15 cellular contexts compared by ENCODE assay signal in genomic region chr3:100097919-100098896, GRCh38. TPM values are rescaled to one million over a fixed set of nuclear protein-coding genes. Genes with fewer than 3 reads are reported as not detected.
DNase-seq lines count a peak whose midpoint lies in the region; ATAC-seq, FAIRE-seq and TF ChIP-seq lines count a peak whose summit lies in the region.
"Had no signal": no experiment of that assay in that cellular context is flagged by ENCODE, and none has a peak within 500 bp of the region (broad histone marks: within the 10 kb centered on the region; RNA-seq: fewer than 3 reads in every experiment).

No MANE protein-coding gene starts in this region.

- no peak for TF ChIP-seq CTCF in Caco-2 (IDR thresholded peaks at IDR 0.05; ENCODE audit: insufficient read depth in 1 of 2, low read depth in 1 of 2, low read length in 1 of 2, severe bottlenecking in 1 of 2, unreplicated experiment in 1 of 2)
- TF ChIP-seq CTCF in adrenal gland (IDR thresholded peaks at IDR 0.05): no peak
- no peak for TF ChIP-seq CTCF in pancreas (IDR thresholded peaks at IDR 0.05)
- TF ChIP-seq CTCF in suprapubic skin (IDR thresholded peaks at IDR 0.05): no peak

- CTCF ChIA-PET in Caco-2 (lab: Charles Lee): no interaction called here
- CTCF ChIA-PET in CD4-positive, alpha-beta memory T cell (lab: Charles Lee; ENCODE audit: partially characterized antibody): no interaction called here

- H3K27ac ChIP-seq in adrenal gland (peak overlapping the region in 4 of 5 donors; percentile 36 to 70 (median 58)), pancreas (peak overlapping the region in 3 of 4 donors; percentile 24 to 71 (median 51)), suprapubic skin (no peak overlapping the region)
- H3K27ac ChIP-seq in CD4-positive, alpha-beta memory T cell (ENCODE audit: low read depth, low read length): no peak overlapping the region

- peak overlapping the region; percentile 36 for H3K4me3 Mint-ChIP-seq in Caco-2 (ENCODE audit: unreplicated experiment)
- no peak overlapping the region for H3K4me3 Mint-ChIP-seq in CD4-positive, alpha-beta memory T cell
- H3K4me3 Mint-ChIP-seq: central memory CD8-positive, alpha-beta T cell had no signal

- POLR2A ChIA-PET in Caco-2 (lab: Charles Lee): interaction anchor here (1.0 to 1.4 kb wide), 2 partner anchors 18 to 73 kb away, joined by 3 read pairs; no protein-coding TSS in a partner anchor
- POLR2A ChIA-PET in CD4-positive, alpha-beta memory T cell (lab: Charles Lee; ENCODE audit: partially characterized antibody): no interaction called here

- no peaks in the 10 kb centered on the region for H3K27me3 Mint-ChIP-seq in Caco-2 (ENCODE audit: insufficient read depth, unreplicated experiment)
- no peaks in the 10 kb centered on the region for H3K27me3 Mint-ChIP-seq in CD4-positive, alpha-beta memory T cell
- H3K27me3 Mint-ChIP-seq: central memory CD8-positive, alpha-beta T cell had no signal

- peaks cover 28% of the 10 kb centered on the region for H3K9me3 Mint-ChIP-seq in Caco-2 (ENCODE audit: unreplicated experiment)
- H3K9me3 Mint-ChIP-seq in CD4-positive, alpha-beta memory T cell: peaks cover 0 to 4% (median 0%) of the 10 kb centered on the region in 8 donors

- no peaks in the 10 kb centered on the region for H3K9me3 ChIP-seq in Caco-2
- H3K9me3 ChIP-seq in adrenal gland (replicated peaks in 1 of 3): no peaks in the 10 kb centered on the region
- H3K9me3 ChIP-seq in pancreas: no peaks in the 10 kb centered on the region
- no peaks in the 10 kb centered on the region for H3K9me3 ChIP-seq in suprapubic skin
- H3K9me3 ChIP-seq in CD4-positive, alpha-beta memory T cell (ENCODE audit: control insufficient read depth in 1 of 2, low read length in 2 of 2): no peaks in the 10 kb centered on the region

- no peaks in the 10 kb centered on the region for H3K27me3 ChIP-seq in Caco-2 (replicated peaks; ENCODE audit: control insufficient read depth, insufficient read depth, low read length)
- H3K27me3 ChIP-seq in adrenal gland: no peaks in the 10 kb centered on the region
- no peaks in the 10 kb centered on the region for H3K27me3 ChIP-seq in pancreas
- no peaks in the 10 kb centered on the region for H3K27me3 ChIP-seq in suprapubic skin
- H3K27me3 ChIP-seq in CD4-positive, alpha-beta memory T cell (ENCODE audit: insufficient read depth, low read length): no peaks in the 10 kb centered on the region

- peak overlapping the region; percentile 25 for H3K27ac Mint-ChIP-seq in Caco-2 (ENCODE audit: unreplicated experiment)
- no peak overlapping the region for H3K27ac Mint-ChIP-seq in CD4-positive, alpha-beta memory T cell

- intact Hi-C loops in Caco-2 (cut with micrococcal nuclease; ENCODE audit: unreplicated experiment): loop anchor here (1.0 kb wide), 2 partner anchors 17 to 22 kb away; no protein-coding TSS in a partner anchor
- intact Hi-C loops in adrenal gland (cut with DNase I): no loop called here
- intact Hi-C loops in pancreas (cut with DNase I): no loop called here
- intact Hi-C loops in CD4-positive, alpha-beta memory T cell (cut with micrococcal nuclease): no loop called here

- FAIRE-seq in islet of Langerhans (lab: Jason Lieb, UNC): peak; percentile 38
- no peak for FAIRE-seq in pancreas (lab: Jason Lieb, UNC)
- FAIRE-seq: urothelium cell line had no signal

- peaks cover 34% of the 10 kb centered on the region for H3K4me1 Mint-ChIP-seq in Caco-2 (ENCODE audit: low read depth, unreplicated experiment)
- no peaks in the 10 kb centered on the region for H3K4me1 Mint-ChIP-seq in CD4-positive, alpha-beta memory T cell

- DNase-seq in Caco-2 (peak; percentile 74 to 82), adrenal gland (peak in 6 of 7 donors; percentile 28 to 60 (median 50)), pancreas (peak in 4 of 6 donors; percentile 22 to 47 (median 40)), suprapubic skin (ENCODE audit: low spot score in 2 of 2) (no peak)
- no peak for DNase-seq in CD4-positive, alpha-beta memory T cell
- DNase-seq: activated CD4-positive, alpha-beta T cell treated with anti-CD3 and anti-CD28 coated beads, Interleukin-2, amount 50 U/mL, for 4 hours; activated effector memory CD4-positive, alpha-beta T cell treated with anti-CD3 and anti-CD28 coated beads, Interleukin-2, amount 50 U/mL, for 16 hours; NCI-H1092 treated with DMSO at 0.1 percent for 48 hours; NCI-H510A had no signal

- no peaks in the 10 kb centered on the region for H3K36me3 Mint-ChIP-seq in Caco-2 (ENCODE audit: insufficient read depth, unreplicated experiment)
- H3K36me3 Mint-ChIP-seq in CD4-positive, alpha-beta memory T cell: peaks cover 2 to 18% of the 10 kb centered on the region in 2 donors

- TF ChIP-seq POLR2A in adrenal gland (IDR thresholded peaks at IDR 0.05) (peak in 1 of 2 donors; percentile 36), suprapubic skin (IDR thresholded peaks at IDR 0.05) (no peak)

- ATAC-seq in pancreas (peak; percentile 92 to 96 (median 94)), GM19324 (IDR thresholded peaks at IDR 0.05; ENCODE audit: low FRiP score, unreplicated experiment) (no peak), HG03469 (IDR thresholded peaks at IDR 0.05; ENCODE audit: unreplicated experiment) (no peak)
- ATAC-seq: Panc1 had no signal

- H3K4me3 ChIP-seq in Caco-2 (ENCODE audit: low read depth, low read length) (no peak overlapping the region), adrenal gland (no peak overlapping the region), pancreas (no peak overlapping the region), suprapubic skin (no peak overlapping the region)
- H3K4me3 ChIP-seq in CD4-positive, alpha-beta memory T cell (ENCODE audit: low read length in 2 of 2): no peak overlapping the region

- peaks cover 44% of the 10 kb centered on the region for H3K4me1 ChIP-seq in Caco-2
- peaks cover 9 to 21% of the 10 kb centered on the region in 2 donors for H3K4me1 ChIP-seq in adrenal gland (replicated peaks in 1 of 2)
- peaks cover 23 to 34% (median 28%) of the 10 kb centered on the region in 3 donors for H3K4me1 ChIP-seq in pancreas
- H3K4me1 ChIP-seq in suprapubic skin: peaks cover 20% of the 10 kb centered on the region
- H3K4me1 ChIP-seq in CD4-positive, alpha-beta memory T cell (ENCODE audit: insufficient read depth, low read length): no peaks in the 10 kb centered on the region

- no peak for TF ChIP-seq EP300 in suprapubic skin (IDR thresholded peaks at IDR 0.05)

- BruUV-seq in Caco-2 (replicated peaks; lab: Mats Ljungman, UMichigan): no TSS peak

- H3K36me3 ChIP-seq in Caco-2 (ENCODE audit: control insufficient read depth, insufficient read depth, low read length): no peaks in the 10 kb centered on the region
- H3K36me3 ChIP-seq in adrenal gland (replicated peaks in 1 of 2): no peaks in the 10 kb centered on the region
- no peaks in the 10 kb centered on the region for H3K36me3 ChIP-seq in pancreas
- no peaks in the 10 kb centered on the region for H3K36me3 ChIP-seq in suprapubic skin
- no peaks in the 10 kb centered on the region for H3K36me3 ChIP-seq in CD4-positive, alpha-beta memory T cell (ENCODE audit: insufficient read depth, low read length)

- 49 to 56% (median 55%) methylated on average over 6 of the region's 6 CpGs for WGBS in adrenal gland, 4 donors
- whole genome bisulfite sequencing in pancreas, 2 donors: 21 to 32% methylated on average over 6 of the region's 6 CpGs
- WGBS in suprapubic skin: 54% methylated on average over 6 of the region's 6 CpGs

RNA-seq across cellular contexts. Expression of gene FILIP1L, which starts 16.1 kb away (rescaled TPM):
- total RNA-seq in Caco-2 (2022) (15.5 and 22.7 TPM in 2 replicates), adrenal gland (10 to 100 TPM in 7 of 8 donors, 1 to 10 TPM in 1; 6.8 to 33.2 (median 20.5) TPM), pancreas (10 to 100 TPM; 12.5 to 37.7 (median 15.8) TPM), suprapubic skin (10 to 100 TPM; 14.0 to 19.9 (median 15.9) TPM)
- polyA plus RNA-seq in adrenal gland (10 to 100 TPM; 13.0 to 21.5 (median 16.3) TPM), pancreas (10 to 100 TPM; 13.6 to 19.0 TPM)
- not detected for total RNA-seq in CD4-positive, alpha-beta memory T cell
- polyA plus RNA-seq in CD4-positive, alpha-beta memory T cell: under 1 TPM in 1 of 2 donors, not detected in 1; 0.32 TPM

Comparison
In these comparisons a context has a peak if more than half of its experiments do, and no peak if none do; other contexts are left out.
1. DNase-seq: peak in Caco-2 (2 of 2), adrenal gland (6 of 7) and pancreas (4 of 6); none in suprapubic skin (0 of 2) and CD4-positive, alpha-beta memory T cell (0 of 5).
2. H3K27ac ChIP-seq: peak in adrenal gland (4 of 5) and pancreas (3 of 4); none in suprapubic skin (single experiment) and CD4-positive, alpha-beta memory T cell (single experiment).
3. ATAC-seq: peak in pancreas (4 of 4); none in GM19324 (single experiment) and HG03469 (single experiment).
4. RNA of gene FILIP1L, which starts 16.1 kb away (total RNA-seq): 6.8 to 33.2 TPM in adrenal gland, 14.0 to 19.9 TPM in suprapubic skin, 12.5 to 37.7 TPM in pancreas and 15.5 to 22.7 TPM in Caco-2; not detected in CD4-positive, alpha-beta memory T cell; every median in the first group is over 4 times any median in the second.